In genomic region chr5:173057062-173057924, GRCh38 we compare ENCODE assay signal across 1 cellular context.
TF ChIP-seq lines count a peak whose summit lies in the region.

No MANE protein-coding gene starts in this region.

TF ChIP-seq in HepG2, 621 proteins besides CTCF, POLR2A, EP300 and RAD21 (continued from another document and continues in another):
- TF ChIP-seq PAXIP1 (CRISPR knock-in tag; conservative IDR thresholded peaks at IDR 0.05) (peak; percentile 50), MAZ (IDR thresholded peaks at IDR 0.05; ENCODE audit: borderline replicate concordance, low read depth, low read length) (peak; percentile 94), MAZ (CRISPR knock-in tag; IDR thresholded peaks at IDR 0.05; ENCODE audit: low read depth) (peak; percentile 73), ZNF580 (CRISPR knock-in tag; IDR thresholded peaks at IDR 0.05; ENCODE audit: borderline replicate concordance, low read depth) (peak; percentile 67; the same call in 1 of the 2 replicates), SMYD3 (CRISPR knock-in tag; IDR thresholded peaks at IDR 0.05) (peak; percentile 77; the same call in 1 of the 2 replicates), TBX3 (IDR thresholded peaks at IDR 0.05; ENCODE audit: borderline replicate concordance) (peak; percentile 7; the same call in 1 of the 2 replicates), ZNF224 (CRISPR knock-in tag; IDR thresholded peaks at IDR 0.05) (no peak), SNAPC2 (CRISPR knock-in tag; IDR thresholded peaks at IDR 0.05) (no peak), ZSCAN29 (CRISPR knock-in tag; conservative IDR thresholded peaks at IDR 0.05) (no peak), ONECUT2 (CRISPR knock-in tag; IDR thresholded peaks at IDR 0.05) (no peak), ARNT2 (CRISPR knock-in tag; IDR thresholded peaks at IDR 0.05; ENCODE audit: low read depth) (peak; percentile 30; the same call in 1 of the 2 replicates), HDAC2 (CRISPR knock-in tag; IDR thresholded peaks at IDR 0.05) (0 out of 2 replicates have a peak, but pooled peaks have one; percentile 24), PHF8 (CRISPR knock-in tag; IDR thresholded peaks at IDR 0.05) (peak; percentile 77), NR2F6 (IDR thresholded peaks at IDR 0.05) (peak; percentile 82), NR2F6 (CRISPR knock-in tag; IDR thresholded peaks at IDR 0.05) (peak; percentile 87), STAG1 (CRISPR knock-in tag; IDR thresholded peaks at IDR 0.05) (peak; percentile 7; the same call in 1 of the 2 replicates), ZFP82 (CRISPR knock-in tag; IDR thresholded peaks at IDR 0.05; ENCODE audit: borderline replicate concordance) (0 out of 2 replicates have a peak, but pooled peaks have one; percentile 8), SP2 (CRISPR knock-in tag; IDR thresholded peaks at IDR 0.05) (peak; percentile 99), ZHX2 (IDR thresholded peaks at IDR 0.05; ENCODE audit: low read depth) (peak; percentile 74), ZHX2 (CRISPR knock-in tag; IDR thresholded peaks at IDR 0.05; ENCODE audit: borderline replicate concordance) (no peak), NR2F1 (CRISPR knock-in tag; IDR thresholded peaks at IDR 0.05) (peak; percentile 45 to 46; a peak in 2 of 4 replicates), NR2C2 (CRISPR knock-in tag; IDR thresholded peaks at IDR 0.05; ENCODE audit: borderline replicate concordance) (peak; percentile 82), ZNF335 (CRISPR knock-in tag; IDR thresholded peaks at IDR 0.05) (0 out of 2 replicates have a peak, but pooled peaks have one; percentile 17), ZNF776 (CRISPR knock-in tag; IDR thresholded peaks at IDR 0.05) (no peak), TBX2 (CRISPR knock-in tag; IDR thresholded peaks at IDR 0.05; ENCODE audit: borderline replicate concordance) (peak; percentile 59), ELF1 (CRISPR knock-in tag; IDR thresholded peaks at IDR 0.05) (peak; percentile 89), HNF4G (IDR thresholded peaks at IDR 0.05; ENCODE audit: borderline replicate concordance, low read depth, low read length) (peak; percentile 84; the same call in 1 of the 2 replicates), HNF4G (CRISPR knock-in tag; IDR thresholded peaks at IDR 0.05; ENCODE audit: borderline replicate concordance, low read depth) (peak; percentile 83; the same call in 1 of the 2 replicates), FOSL2 (CRISPR knock-in tag; IDR thresholded peaks at IDR 0.05) (peak; percentile 29; the same call in 1 of the 2 replicates), ZNF350 (CRISPR knock-in tag; IDR thresholded peaks at IDR 0.05; ENCODE audit: borderline replicate concordance, low read depth) (peak; percentile 64; the same call in 1 of the 2 replicates), FOXO4 (CRISPR knock-in tag; conservative IDR thresholded peaks at IDR 0.05) (0 out of 2 replicates have a peak, but pooled peaks have one; percentile 78), BORCS8-MEF2B (CRISPR knock-in tag; IDR thresholded peaks at IDR 0.05) (0 out of 2 replicates have a peak, but pooled peaks have one; percentile 19), ISL2 (CRISPR knock-in tag; IDR thresholded peaks at IDR 0.05) (peak; percentile 27; the same call in 1 of the 2 replicates), SP1 (IDR thresholded peaks at IDR 0.05) (no peak), SP1 (CRISPR knock-in tag; IDR thresholded peaks at IDR 0.05) (peak; percentile 95), SOX13 (IDR thresholded peaks at IDR 0.05) (peak; percentile 94), SOX13 (CRISPR knock-in tag; conservative IDR thresholded peaks at IDR 0.05 in 1 of 2, IDR thresholded peaks at IDR 0.05 in 1 of 2) (no peak), POGK (CRISPR knock-in tag; conservative IDR thresholded peaks at IDR 0.05) (peak; percentile 49; the same call in 1 of the 2 replicates), HHEX (CRISPR knock-in tag; IDR thresholded peaks at IDR 0.05) (no peak), NFYB (CRISPR knock-in tag; IDR thresholded peaks at IDR 0.05) (peak; percentile 92), IRX3 (CRISPR knock-in tag; IDR thresholded peaks at IDR 0.05; ENCODE audit: borderline replicate concordance, low read depth) (0 out of 2 replicates have a peak, but pooled peaks have one; percentile 31), ESRRA (CRISPR knock-in tag; IDR thresholded peaks at IDR 0.05; ENCODE audit: low read depth) (0 out of 2 replicates have a peak, but pooled peaks have one; percentile 20)
- TF ChIP-seq, protein P1, sequence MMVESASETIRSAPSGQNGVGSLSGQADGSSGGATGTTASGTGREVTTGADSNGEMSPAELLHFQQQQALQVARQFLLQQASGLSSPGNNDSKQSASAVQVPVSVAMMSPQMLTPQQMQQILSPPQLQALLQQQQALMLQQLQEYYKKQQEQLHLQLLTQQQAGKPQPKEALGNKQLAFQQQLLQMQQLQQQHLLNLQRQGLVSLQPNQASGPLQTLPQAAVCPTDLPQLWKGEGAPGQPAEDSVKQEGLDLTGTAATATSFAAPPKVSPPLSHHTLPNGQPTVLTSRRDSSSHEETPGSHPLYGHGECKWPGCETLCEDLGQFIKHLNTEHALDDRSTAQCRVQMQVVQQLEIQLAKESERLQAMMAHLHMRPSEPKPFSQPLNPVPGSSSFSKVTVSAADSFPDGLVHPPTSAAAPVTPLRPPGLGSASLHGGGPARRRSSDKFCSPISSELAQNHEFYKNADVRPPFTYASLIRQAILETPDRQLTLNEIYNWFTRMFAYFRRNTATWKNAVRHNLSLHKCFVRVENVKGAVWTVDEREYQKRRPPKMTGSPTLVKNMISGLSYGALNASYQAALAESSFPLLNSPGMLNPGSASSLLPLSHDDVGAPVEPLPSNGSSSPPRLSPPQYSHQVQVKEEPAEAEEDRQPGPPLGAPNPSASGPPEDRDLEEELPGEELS (CRISPR knock-in tag; IDR thresholded peaks at IDR 0.05) = peak; percentile 57
- TF ChIP-seq, protein P2, sequence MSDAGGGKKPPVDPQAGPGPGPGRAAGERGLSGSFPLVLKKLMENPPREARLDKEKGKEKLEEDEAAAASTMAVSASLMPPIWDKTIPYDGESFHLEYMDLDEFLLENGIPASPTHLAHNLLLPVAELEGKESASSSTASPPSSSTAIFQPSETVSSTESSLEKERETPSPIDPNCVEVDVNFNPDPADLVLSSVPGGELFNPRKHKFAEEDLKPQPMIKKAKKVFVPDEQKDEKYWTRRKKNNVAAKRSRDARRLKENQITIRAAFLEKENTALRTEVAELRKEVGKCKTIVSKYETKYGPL (CRISPR knock-in tag; IDR thresholded peaks at IDR 0.05) = no peak
- TF ChIP-seq, protein P3, sequence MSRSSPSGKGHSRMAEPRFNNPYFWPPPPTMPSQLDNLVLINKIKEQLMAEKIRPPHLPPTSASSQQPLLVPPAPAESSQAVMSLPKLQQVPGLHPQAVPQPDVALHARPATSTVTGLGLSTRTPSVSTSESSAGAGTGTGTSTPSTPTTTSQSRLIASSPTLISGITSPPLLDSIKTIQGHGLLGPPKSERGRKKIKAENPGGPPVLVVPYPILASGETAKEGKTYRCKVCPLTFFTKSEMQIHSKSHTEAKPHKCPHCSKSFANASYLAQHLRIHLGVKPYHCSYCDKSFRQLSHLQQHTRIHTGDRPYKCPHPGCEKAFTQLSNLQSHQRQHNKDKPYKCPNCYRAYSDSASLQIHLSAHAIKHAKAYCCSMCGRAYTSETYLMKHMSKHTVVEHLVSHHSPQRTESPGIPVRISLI (CRISPR knock-in tag; IDR thresholded peaks at IDR 0.05; ENCODE audit: borderline replicate concordance) = peak; percentile 85; the same call in 1 of the 2 replicates
- TF ChIP-seq, protein P4, sequence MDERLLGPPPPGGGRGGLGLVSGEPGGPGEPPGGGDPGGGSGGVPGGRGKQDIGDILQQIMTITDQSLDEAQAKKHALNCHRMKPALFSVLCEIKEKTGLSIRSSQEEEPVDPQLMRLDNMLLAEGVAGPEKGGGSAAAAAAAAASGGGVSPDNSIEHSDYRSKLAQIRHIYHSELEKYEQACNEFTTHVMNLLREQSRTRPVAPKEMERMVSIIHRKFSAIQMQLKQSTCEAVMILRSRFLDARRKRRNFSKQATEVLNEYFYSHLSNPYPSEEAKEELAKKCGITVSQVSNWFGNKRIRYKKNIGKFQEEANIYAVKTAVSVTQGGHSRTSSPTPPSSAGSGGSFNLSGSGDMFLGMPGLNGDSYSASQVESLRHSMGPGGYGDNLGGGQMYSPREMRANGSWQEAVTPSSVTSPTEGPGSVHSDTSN (CRISPR knock-in tag; IDR thresholded peaks at IDR 0.05) = peak; percentile 96
